In the genomic region with DNA sequence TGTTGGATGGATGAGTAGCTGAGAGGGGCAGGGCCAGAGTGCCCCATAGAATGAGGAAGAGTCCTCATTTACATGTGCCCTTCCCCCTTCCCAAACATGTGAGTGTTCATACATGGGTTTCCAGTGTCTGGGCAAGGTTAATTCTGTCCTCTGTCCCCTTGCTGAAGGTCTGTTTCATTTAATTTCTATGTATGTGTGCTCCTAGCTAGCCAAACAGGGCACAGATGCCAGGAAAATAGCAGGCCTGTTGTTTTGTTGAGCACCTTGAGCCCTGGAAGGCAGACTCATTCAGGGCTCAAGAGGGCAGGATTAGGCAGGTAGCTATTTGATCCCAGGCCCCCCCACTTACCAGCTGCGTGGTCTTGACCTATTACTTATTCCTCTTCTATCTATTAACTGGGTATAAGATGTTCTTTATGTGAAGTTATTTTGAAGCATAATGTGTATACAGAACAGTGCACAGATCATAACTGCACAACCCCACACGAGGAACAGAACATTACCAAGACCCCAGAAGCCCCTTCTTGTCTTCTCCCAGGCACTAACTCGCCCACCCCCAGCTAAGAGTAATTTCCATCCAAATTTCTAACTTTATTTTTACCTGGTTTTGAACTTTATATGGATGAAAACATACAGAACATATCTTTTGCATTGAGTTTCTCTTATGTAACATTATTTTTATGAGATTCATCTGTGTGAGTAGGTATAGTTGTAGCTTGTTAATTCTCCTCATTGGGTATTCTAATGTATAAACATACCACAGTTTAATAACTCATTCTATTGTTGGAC, we compare ENCODE assay signal across 10 cellular contexts.
DNase-seq lines count a peak whose midpoint lies in the region; ATAC-seq lines count a peak whose summit lies in the region.
"Had no signal": no experiment of that assay in that cellular context is flagged by ENCODE, and none has a peak within 500 bp of the region (broad histone marks: within the 10 kb centered on the region; RNA-seq: fewer than 3 reads in every experiment).

No MANE protein-coding gene starts in this region.

- DNase-seq in RPMI8226 = peak; percentile 75
- DNase-seq in NCI-H748 treated with DMSO at 0.1 percent for 48 hours (lab: John Stamatoyannopoulos, UW) = no peak
- DNase-seq in HK-2 (ENCODE audit: unreplicated experiment) = no peak
- no peak for DNase-seq in NCI-H2171 (lab: John Stamatoyannopoulos, UW)
- no peak for DNase-seq in NCI-H2081 (lab: John Stamatoyannopoulos, UW)
- DNase-seq: activated naive CD4-positive, alpha-beta T cell treated with Interleukin-2 at 50 U/mL for 16 hours; SK-N-SH had no signal

- ATAC-seq in GM18502 (IDR thresholded peaks at IDR 0.05; ENCODE audit: poor library complexity, unreplicated experiment) = peak; percentile 44
- peak; percentile 11 for ATAC-seq in GM19468 (IDR thresholded peaks at IDR 0.05; ENCODE audit: extremely low read depth, unreplicated experiment)
- peak; percentile 31 for ATAC-seq in HG02981 (IDR thresholded peaks at IDR 0.05; ENCODE audit: unreplicated experiment)
